In genomic region chr14:105346880-105347586, GRCh38 we compare ENCODE assay signal across 23 cellular contexts.
"Had no signal": no experiment of that assay in that cellular context is flagged by ENCODE, and none has a peak within 500 bp of the region (broad histone marks: within the 10 kb centered on the region; RNA-seq: fewer than 3 reads in every experiment).

No MANE protein-coding gene starts in this region.

- H2AFZ ChIP-seq: PC-9 had no signal

- H3K36me3 Mint-ChIP-seq: activated naive CD4-positive, alpha-beta T cell treated with anti-CD3 and anti-CD28 coated beads, Interleukin-2, amount 50 U/mL, for 24 hours had no signal

- H3K36me3 ChIP-seq: breast epithelium had no signal

- ATAC-seq: activated CD8-positive, alpha-beta memory T cell treated with anti-CD3 and anti-CD28 coated beads, Interleukin-2, amount 10 ng/mL, durations not matched to agents 7 days and 5 days; T-helper 17 cell; WTC11 had no signal

- H3K27ac Mint-ChIP-seq: activated CD4-positive, alpha-beta T cell treated with anti-CD3 and anti-CD28 coated beads, Interleukin-2, amount 10 ng/mL, durations not matched to agents 24 days and 14 days; activated CD8-positive, alpha-beta memory T cell treated with anti-CD3 and anti-CD28 coated beads, Interleukin-2, amount 10 ng/mL, durations not matched to agents 7 days and 5 days; activated naive CD4-positive, alpha-beta T cell treated with anti-CD3 and anti-CD28 coated beads, Interleukin-2, amount 50 U/mL, for 24 hours; activated T-cell treated with anti-CD3 and anti-CD28 coated beads, Interleukin-2, amount 50 U/mL, for 24 hours; activated T-helper 1 cell treated with anti-CD3 and anti-CD28 coated beads, Interleukin-12 subunit alpha, Interleukin-12 subunit beta, Interleukin-2, Interleukin-4 antibody, amounts not matched to agents 30 ng/mL and 10 ng/mL and 1 ng/mL, durations not matched to agents 14 hours and 24 hours and 36 hours; T-helper 17 cell; WTC11 had no signal

- H3K9me3 ChIP-seq: breast epithelium had no signal

- H3K9ac ChIP-seq: KMS-11 had no signal

- H3K27me3 ChIP-seq: breast epithelium had no signal

- DNase-seq: activated CD4-positive, alpha-beta T cell treated with anti-CD3 and anti-CD28 coated beads for 1 hour; activated CD4-positive, alpha-beta T cell treated with anti-CD3 and anti-CD28 coated beads, Interleukin-2, amount 10 ng/mL, durations not matched to agents 24 days and 14 days; activated CD4-positive, alpha-beta T cell treated with anti-CD3 and anti-CD28 coated beads, Interleukin-2, amount 50 U/mL, for 48 hours; activated CD8-positive, alpha-beta memory T cell treated with anti-CD3 and anti-CD28 coated beads, Interleukin-2, amount 10 ng/mL, durations not matched to agents 7 days and 5 days; activated effector memory CD4-positive, alpha-beta T cell treated with Interleukin-2 at 50 U/mL for 16 hours; activated naive CD4-positive, alpha-beta T cell; activated T-cell treated with anti-CD3 and anti-CD28 coated beads, Interleukin-2, amount 50 U/mL, for 24 hours; caudate nucleus; MV-4-11; NCI-H1092 treated with DMSO at 0.1 percent for 48 hours; NCI-H1417 treated with DMSO at 0.1 percent for 48 hours; NCI-H1694 treated with DMSO at 0.1 percent for 48 hours; NCI-H2081; NCI-H510A treated with DMSO at 0.1 percent for 48 hours; PC-9; SIG-M5; T-helper 17 cell; T-helper 9 cell had no signal

- H3K27ac ChIP-seq: breast epithelium, KMS-11, PC-9 had no signal

- H3K9me3 Mint-ChIP-seq: activated CD4-positive, alpha-beta T cell treated with anti-CD3 and anti-CD28 coated beads, Interleukin-2, amount 10 ng/mL, durations not matched to agents 24 days and 14 days; activated naive CD4-positive, alpha-beta T cell treated with anti-CD3 and anti-CD28 coated beads, Interleukin-2, amount 50 U/mL, for 24 hours; activated T-cell treated with anti-CD3 and anti-CD28 coated beads, Interleukin-2, amount 50 U/mL, for 24 hours had no signal

- H3K4me3 ChIP-seq: breast epithelium, PC-9 had no signal

- H3K4me2 ChIP-seq: KMS-11, PC-9 had no signal

- H3K4me3 Mint-ChIP-seq: activated CD4-positive, alpha-beta T cell treated with anti-CD3 and anti-CD28 coated beads, Interleukin-2, amount 10 ng/mL, durations not matched to agents 24 days and 14 days; activated CD8-positive, alpha-beta memory T cell treated with anti-CD3 and anti-CD28 coated beads, Interleukin-2, amount 10 ng/mL, durations not matched to agents 7 days and 5 days; activated naive CD4-positive, alpha-beta T cell treated with anti-CD3 and anti-CD28 coated beads, Interleukin-2, amount 50 U/mL, for 24 hours; activated T-cell treated with anti-CD3 and anti-CD28 coated beads, Interleukin-2, amount 50 U/mL, for 24 hours; activated T-helper 1 cell treated with anti-CD3 and anti-CD28 coated beads, Interleukin-12 subunit alpha, Interleukin-12 subunit beta, Interleukin-2, Interleukin-4 antibody, amounts not matched to agents 30 ng/mL and 10 ng/mL and 1 ng/mL, durations not matched to agents 14 hours and 24 hours and 36 hours; T-helper 17 cell; WTC11 had no signal

- H3K4me1 ChIP-seq: breast epithelium had no signal

- H3K27me3 Mint-ChIP-seq: activated CD4-positive, alpha-beta T cell treated with anti-CD3 and anti-CD28 coated beads, Interleukin-2, amount 10 ng/mL, durations not matched to agents 24 days and 14 days; activated CD8-positive, alpha-beta memory T cell treated with anti-CD3 and anti-CD28 coated beads, Interleukin-2, amount 10 ng/mL, durations not matched to agents 7 days and 5 days; activated naive CD4-positive, alpha-beta T cell treated with anti-CD3 and anti-CD28 coated beads, Interleukin-2, amount 50 U/mL, for 24 hours; activated T-cell treated with anti-CD3 and anti-CD28 coated beads, Interleukin-2, amount 50 U/mL, for 24 hours; T-helper 17 cell had no signal
